15 cellular contexts compared by ENCODE assay signal in the genomic region with DNA sequence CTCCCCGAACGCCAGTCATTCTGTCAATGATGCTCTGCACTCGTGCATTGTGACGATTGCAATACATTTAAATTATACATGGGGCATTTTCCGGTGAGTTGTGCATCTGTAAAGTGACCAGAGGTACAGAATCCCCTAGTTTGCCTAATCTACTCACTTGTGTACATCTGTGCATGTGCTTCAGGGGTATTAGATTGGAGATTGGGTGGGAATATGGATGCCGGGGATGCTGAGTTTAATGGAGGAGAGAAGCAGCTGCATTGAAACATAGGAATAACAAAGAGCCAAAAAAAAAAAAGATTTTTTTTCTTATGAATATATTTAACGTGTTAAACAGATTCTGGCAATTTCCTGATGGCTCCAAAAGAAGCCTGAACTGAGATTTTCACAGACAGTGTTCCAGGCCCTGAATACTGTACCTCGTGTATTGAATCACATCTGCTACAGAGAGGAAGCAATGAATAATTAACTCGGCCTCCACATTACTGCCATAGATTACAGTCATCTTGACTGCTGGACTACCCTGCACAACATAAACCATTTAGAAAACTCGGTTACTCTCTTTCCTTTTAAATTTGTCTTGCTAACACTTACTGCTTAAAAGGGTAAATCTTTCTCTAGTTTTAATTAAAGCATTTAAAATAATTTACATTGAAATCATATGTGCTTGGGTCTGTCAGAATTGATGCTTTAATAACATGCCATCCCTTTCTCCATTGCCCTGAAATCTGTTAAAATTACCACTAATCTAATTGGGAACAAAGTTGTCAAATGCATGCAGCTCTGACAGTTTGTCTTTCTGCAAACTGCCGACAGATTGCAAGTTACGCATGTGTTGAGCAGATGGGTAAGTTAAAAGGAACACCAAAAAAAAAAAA.
A peak's percentile ranks its signal among the peaks of the same experiment; 100 is the strongest.
DNase-seq lines count a peak whose midpoint lies in the region; FAIRE-seq and TF ChIP-seq lines count a peak whose summit lies in the region.
"Had no signal": no experiment of that assay in that cellular context is flagged by ENCODE, and none has a peak within 500 bp of the region (broad histone marks: within the 10 kb centered on the region; RNA-seq: fewer than 3 reads in every experiment).

No MANE protein-coding gene starts in this region.

- peak; percentile 98 for DNase-seq in NCI-H1694 treated with DMSO at 0.1 percent for 48 hours (lab: John Stamatoyannopoulos, UW)
- peak; percentile 3 for DNase-seq in NCI-H69 (lab: John Stamatoyannopoulos, UW)
- DNase-seq in superior temporal gyrus (ENCODE audit: extremely low spot score) = peak; percentile 53
- DNase-seq in NCI-H1436 (lab: John Stamatoyannopoulos, UW) = no peak
- no peak for DNase-seq in nephron progenitor cell
- no peak for DNase-seq in HPDE6-E6E7 (ENCODE audit: extremely low spot score)
- DNase-seq: Calu3; CD4-positive, alpha-beta memory T cell; KG1; NCI-H1417 treated with DMSO at 0.1 percent for 48 hours; NCI-H2107; NCI-H345; T-helper 1 cell had no signal

- H3K27me3 Mint-ChIP-seq in nephron progenitor cell (ENCODE audit: low read depth, poor library complexity) = no peaks in the 10 kb centered on the region

- TF ChIP-seq CTCF in nephron progenitor cell (IDR thresholded peaks at IDR 0.05) = no peak

- H3K27ac Mint-ChIP-seq in nephron progenitor cell = no peak overlapping the region
- H3K27ac Mint-ChIP-seq: CD4-positive, alpha-beta memory T cell had no signal

- no peaks in the 10 kb centered on the region for H3K9me3 Mint-ChIP-seq in nephron progenitor cell

- FAIRE-seq in islet of Langerhans (lab: Jason Lieb, UNC) = peak; percentile 87
- FAIRE-seq: H1 had no signal

- H3K36me3 Mint-ChIP-seq in nephron progenitor cell (ENCODE audit: low read depth) = no peaks in the 10 kb centered on the region
- H3K36me3 Mint-ChIP-seq: CD4-positive, alpha-beta memory T cell had no signal

- H3K4me3 Mint-ChIP-seq in nephron progenitor cell = no peak overlapping the region
- H3K4me3 Mint-ChIP-seq: CD4-positive, alpha-beta memory T cell had no signal

- no peaks in the 10 kb centered on the region for H3K4me1 Mint-ChIP-seq in nephron progenitor cell
- H3K4me1 Mint-ChIP-seq: CD4-positive, alpha-beta memory T cell had no signal

Comparison
In these comparisons a context has a peak if more than half of its experiments do, and no peak if none do; other contexts are left out.
1. DNase-seq: peak in NCI-H1694 treated with DMSO at 0.1 percent for 48 hours (single experiment), NCI-H69 (single experiment) and superior temporal gyrus (single experiment); none in NCI-H1436 (single experiment), nephron progenitor cell (single experiment) and HPDE6-E6E7 (single experiment).